In the genomic region with DNA sequence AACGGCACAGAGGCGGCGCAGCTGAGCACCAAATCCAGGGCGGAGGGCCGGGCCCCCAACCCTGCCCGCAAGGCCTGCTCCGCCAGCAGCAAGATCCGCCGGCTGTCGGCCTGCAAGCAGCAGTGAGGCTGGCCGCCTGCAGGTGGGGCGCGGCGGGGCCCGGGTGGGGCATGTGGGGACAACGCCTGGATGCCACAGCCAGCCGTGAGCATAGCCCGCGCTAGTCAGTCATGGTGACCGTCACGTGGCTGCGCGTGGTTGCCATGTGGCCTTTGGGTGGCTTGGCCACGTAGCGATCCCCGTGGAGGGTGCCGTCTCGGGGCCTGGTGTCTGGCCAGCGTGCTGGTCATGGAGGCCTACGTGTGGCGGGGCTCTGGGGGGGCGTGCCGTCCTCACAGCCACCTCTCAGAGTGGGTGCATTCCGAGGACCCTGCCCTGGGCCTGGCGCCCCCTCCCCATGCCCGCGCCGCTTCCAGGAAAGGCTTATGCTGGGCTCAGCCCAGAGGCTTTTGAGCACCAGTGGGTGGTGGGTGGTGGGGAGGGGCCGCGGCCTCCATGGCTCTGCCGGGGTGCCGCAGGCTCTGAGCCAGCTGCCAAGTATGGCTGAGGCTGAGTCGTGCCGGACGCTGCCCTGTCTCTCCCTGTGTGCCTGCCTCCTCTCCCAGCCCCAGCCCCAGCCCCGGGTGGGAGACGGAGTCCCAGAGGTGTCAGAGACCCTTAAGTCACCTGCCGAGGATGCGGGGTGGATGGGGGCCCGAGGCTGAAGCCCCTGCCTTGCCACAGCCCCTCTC, we compare ENCODE assay signal across 25 cellular contexts. TPM values are rescaled to one million over a fixed set of nuclear protein-coding genes. Genes with fewer than 3 reads are reported as not detected.
DNase-seq lines count a peak whose midpoint lies in the region; ATAC-seq, FAIRE-seq and TF ChIP-seq lines count a peak whose summit lies in the region.
"Had no signal": no experiment of that assay in that cellular context is flagged by ENCODE, and none has a peak within 500 bp of the region (broad histone marks: within the 10 kb centered on the region; RNA-seq: fewer than 3 reads in every experiment).

No MANE protein-coding gene starts in this region.

- H3K9me3 ChIP-seq in HepG2 (ENCODE audit: low read length) (no peaks in the 10 kb centered on the region), right lobe of liver (no peaks in the 10 kb centered on the region), endodermal cell (ENCODE audit: control insufficient read depth, low read length) (no peaks in the 10 kb centered on the region)
- H3K9me3 ChIP-seq in CD4-positive, alpha-beta T cell (ENCODE audit: control insufficient read depth, low read length), result no peaks in the 10 kb centered on the region
- H3K9me3 ChIP-seq: BE2C, HAP-1, SJSA1 had no signal

- no CpG with 5 or more reads among the region's 50 CpGs for WGBS in HepG2 (ENCODE audit: low lambda C conversion rate)
- WGBS in right lobe of liver (ENCODE audit: insufficient coverage, low coverage, low lambda C conversion rate, missing lambda C conversion rate), result no CpG with 5 or more reads among the region's 50 CpGs
- WGBS in endodermal cell (ENCODE audit: insufficient coverage in 1 of 2, insufficient read length in 1 of 2), 2 experiments, result 97% methylated on average over 36 to 50 of the region's 50 CpGs

- H3K27me3 ChIP-seq in HepG2 (ENCODE audit: control insufficient read depth in 1 of 2, insufficient read depth in 2 of 2, low read length in 2 of 2) (no peaks in the 10 kb centered on the region), right lobe of liver (no peaks in the 10 kb centered on the region), endodermal cell (ENCODE audit: control insufficient read depth, insufficient read depth, low read length, poor library complexity, severe bottlenecking) (no peaks in the 10 kb centered on the region)
- H3K27me3 ChIP-seq in CD4-positive, alpha-beta T cell (ENCODE audit: control insufficient read depth, insufficient read depth, low read length), result no peaks in the 10 kb centered on the region
- H3K27me3 ChIP-seq: BE2C, SJSA1 had no signal

- H3K9me3 Mint-ChIP-seq in endodermal cell, result no peaks in the 10 kb centered on the region
- no peaks in the 10 kb centered on the region for H3K9me3 Mint-ChIP-seq in CD4-positive, alpha-beta T cell

- in situ Hi-C loops in HepG2 (cut with HindIII; ENCODE audit: extremely low pct_ligation_motif_present, low pct_unique_long_range_greater_than_20kb), result no loop called here

- H2AFZ ChIP-seq in HepG2 (ENCODE audit: low read length), result no peak overlapping the region

- no peak for TF ChIP-seq CTCF in HepG2 (CRISPR knock-in tag; IDR thresholded peaks at IDR 0.05)
- no peak for TF ChIP-seq CTCF in right lobe of liver (IDR thresholded peaks at IDR 0.05)
- peak; percentile 16 for TF ChIP-seq CTCF in endodermal cell (conservative IDR thresholded peaks at IDR 0.05)
- no peak for TF ChIP-seq CTCF in CD4-positive, alpha-beta T cell (IDR thresholded peaks at IDR 0.05)

- BruUV-seq in HepG2 (replicated peaks; lab: Mats Ljungman, UMichigan), result no TSS peak

- peaks cover 13% of the 10 kb centered on the region for H3K36me3 Mint-ChIP-seq in endodermal cell (ENCODE audit: low read depth)
- peaks cover 7% of the 10 kb centered on the region for H3K36me3 Mint-ChIP-seq in CD4-positive, alpha-beta T cell (ENCODE audit: low read depth)

- H3K4me1 ChIP-seq in HepG2 (ENCODE audit: insufficient read depth, low read length) (peaks cover 10% of the 10 kb centered on the region), right lobe of liver (no peaks in the 10 kb centered on the region), endodermal cell (ENCODE audit: control insufficient read depth, insufficient read depth, low read length) (no peaks in the 10 kb centered on the region)
- H3K4me1 ChIP-seq: HAP-1 had no signal

- TF ChIP-seq POLR2A in HepG2 (IDR thresholded peaks at IDR 0.05; ENCODE audit: insufficient read depth in 1 of 2, low read depth in 2 of 2, low read length in 2 of 2) (no peak), right lobe of liver (IDR thresholded peaks at IDR 0.05) (no peak)

- no peak for FAIRE-seq in HepG2 (lab: Jason Lieb, UNC)
- FAIRE-seq: GM18507 had no signal

- no peak for TF ChIP-seq RAD21 in HepG2 (CRISPR knock-in tag; IDR thresholded peaks at IDR 0.05)

- H3K9ac ChIP-seq in HepG2 (ENCODE audit: insufficient read depth, low read depth, low read length), result no peak overlapping the region
- no peak overlapping the region for H3K9ac ChIP-seq in endodermal cell (ENCODE audit: extremely low read depth, low read length, poor library complexity, severe bottlenecking)

- H3K36me3 ChIP-seq in HepG2 (replicated peaks in 1 of 2; ENCODE audit: control insufficient read depth in 1 of 2, insufficient read depth in 2 of 2, low read length in 2 of 2) (peaks cover 12 to 15% of the 10 kb centered on the region in 2 experiments; a peak in 3 of 5 replicates), right lobe of liver (peaks cover 0 to 27% (median 12%) of the 10 kb centered on the region in 4 donors), endodermal cell (ENCODE audit: control insufficient read depth, insufficient read depth, low read length) (peaks cover 5% of the 10 kb centered on the region)

- no peak for DNase-seq in HepG2 (ENCODE audit: low spot score)
- no peak for DNase-seq in right lobe of liver
- peak; percentile 83 for DNase-seq in SW480 (ENCODE audit: low spot score)
- DNase-seq in endodermal cell, result peak; percentile 66
- no peak for DNase-seq in CD4-positive, alpha-beta T cell
- no peak for DNase-seq in NCI-H187 treated with DMSO at 0.1 percent for 48 hours (lab: John Stamatoyannopoulos, UW)
- DNase-seq in SKM-1 (lab: John Stamatoyannopoulos, UW; ENCODE audit: unreplicated experiment), result no peak
- DNase-seq: 8988T; ACHN; BE2C; KBM-7; NCI-H1105 treated with DMSO at 0.1 percent for 48 hours; NCI-H146; NCI-H2029; NCI-H446; NCI-H524 treated with DMSO at 0.1 percent for 48 hours; NCI-H82; NK-92 treated with Interleukin-12 subunit alpha and Interleukin-12 subunit beta, amount 100 ng/mL, for 24 hours; PC-3; Right ventricle myocardium superior had no signal

- no peak overlapping the region for H3K4me2 ChIP-seq in HepG2 (ENCODE audit: low read depth, low read length)

- no peaks in the 10 kb centered on the region for H3K79me2 ChIP-seq in HepG2 (ENCODE audit: insufficient read depth, low read length)

- intact Hi-C loops in HepG2 (cut with micrococcal nuclease; ENCODE audit: unreplicated experiment) (no loop called here), right lobe of liver (cut with DNase I) (no loop called here)
- intact Hi-C loops in CD4-positive, alpha-beta T cell (cut with DNase I, micrococcal nuclease), result no loop called here

- H3K4me3 Mint-ChIP-seq in endodermal cell, result no peak overlapping the region
- no peak overlapping the region for H3K4me3 Mint-ChIP-seq in CD4-positive, alpha-beta T cell
- H3K4me3 Mint-ChIP-seq: CD14-positive monocyte had no signal

- H3K27ac ChIP-seq in HepG2 (ENCODE audit: extremely low read length, insufficient read depth, low read length), result no peak overlapping the region
- no peak overlapping the region for H3K27ac ChIP-seq in right lobe of liver
- H3K27ac ChIP-seq in endodermal cell (ENCODE audit: low read depth, low read length), result no peak overlapping the region
- no peak overlapping the region for H3K27ac ChIP-seq in CD4-positive, alpha-beta T cell (ENCODE audit: low read depth, low read length)
- H3K27ac ChIP-seq: SJSA1 had no signal

- no peaks in the 10 kb centered on the region for H3K4me1 Mint-ChIP-seq in endodermal cell
- H3K4me1 Mint-ChIP-seq in CD4-positive, alpha-beta T cell (ENCODE audit: low read depth), result no peaks in the 10 kb centered on the region
- H3K4me1 Mint-ChIP-seq: CD14-positive monocyte had no signal

- H3K27me3 Mint-ChIP-seq in endodermal cell (ENCODE audit: insufficient read depth), result no peaks in the 10 kb centered on the region
- no peaks in the 10 kb centered on the region for H3K27me3 Mint-ChIP-seq in CD4-positive, alpha-beta T cell

- POLR2A ChIA-PET in HepG2 (lab: Yijun Ruan, JAX), result no interaction called here
- POLR2A ChIA-PET in CD4-positive, alpha-beta T cell (lab: Charles Lee), result no interaction called here

- no peaks in the 10 kb centered on the region for H4K20me1 ChIP-seq in HepG2 (ENCODE audit: insufficient read depth, low read length)

- ATAC-seq in HepG2, result no peak; the same call in 2 of the 3 replicates
- no peak for ATAC-seq in right lobe of liver
- ATAC-seq in HG02840 (IDR thresholded peaks at IDR 0.05; ENCODE audit: low FRiP score, unreplicated experiment), result no peak
- no peak for ATAC-seq in CD4-positive, alpha-beta T cell (ENCODE audit: poor library complexity)
- ATAC-seq: PC-3 had no signal

- TF ChIP-seq EP300 in HepG2 (IDR thresholded peaks at IDR 0.05; ENCODE audit: low read depth in 2 of 2, low read length in 2 of 2) (no peak), HepG2 (CRISPR knock-in tag; IDR thresholded peaks at IDR 0.05; ENCODE audit: borderline replicate concordance) (no peak)

- H3K4me3 ChIP-seq in HepG2 (replicated peaks in 1 of 3; ENCODE audit: insufficient read depth in 1 of 3, low read depth in 2 of 3, low read length in 3 of 3) (no peak overlapping the region), right lobe of liver (no peak overlapping the region), endodermal cell (ENCODE audit: low read length) (no peak overlapping the region)
- H3K4me3 ChIP-seq: HAP-1, SJSA1 had no signal

- CTCF ChIA-PET in HepG2 (lab: Yijun Ruan, JAX; ENCODE audit: low intra/inter-chr PET ratio, low total read pairs), result no interaction called here
- CTCF ChIA-PET in CD4-positive, alpha-beta T cell (lab: Charles Lee), result no interaction called here

- H3K27ac Mint-ChIP-seq in endodermal cell, result no peak overlapping the region
- H3K27ac Mint-ChIP-seq in CD4-positive, alpha-beta T cell, result no peak overlapping the region
- H3K27ac Mint-ChIP-seq: CD14-positive monocyte had no signal

RNA-seq across cellular contexts. Expression of gene CBARP, which starts 11.1 kb away (rescaled TPM):
- total RNA-seq in HepG2 (2016; rRNA removed; fragmentation: Illumina TruSeq; extraction: Trizol) (0.27 and 1.2 TPM in 2 replicates), right lobe of liver (under 1 TPM; 0.15 to 0.62 (median 0.31) TPM), endodermal cell (10 to 100 TPM; 21.5 to 28.5 TPM)
- 1.1 and 1.3 TPM in 2 replicates for total RNA-seq in HepG2 (2016; cell fraction: cytosol; rRNA removed; fragmentation: Illumina TruSeq; extraction: Trizol; ENCODE audit: low read depth)
- 0.82 and 1.8 TPM in 2 replicates for total RNA-seq in HepG2 (2016; cell fraction: insoluble cytoplasmic fraction; rRNA removed; fragmentation: Illumina TruSeq; extraction: Trizol)
- 1.1 and 1.8 TPM in 2 replicates for total RNA-seq in HepG2 (2016; cell fraction: membrane; rRNA removed; fragmentation: Illumina TruSeq; extraction: Trizol)
- total RNA-seq in HepG2 (2016; cell fraction: nucleus; rRNA removed; fragmentation: Illumina TruSeq; extraction: Trizol), result 0.88 and 1.8 TPM in 2 replicates
- polyA plus RNA-seq in HepG2 (2011; rRNA removed), result 1.4 and 2.8 TPM in 2 replicates
- polyA plus RNA-seq in HepG2 (2011; cell fraction: cytosol; rRNA removed), result 1.0 and 2.2 TPM in 2 replicates
- polyA plus RNA-seq in HepG2 (2011; cell fraction: nucleus; rRNA removed), result 12.5 TPM in 2 replicates
- 1.1 and 1.9 TPM in 2 replicates for polyA plus RNA-seq in HepG2 (2012)
- 0.58 and 0.73 TPM in 2 replicates for polyA plus RNA-seq in HepG2 (2016; cell fraction: cytosol; fragmentation: Illumina TruSeq; extraction: Trizol; ENCODE audit: low read depth)
- polyA plus RNA-seq in HepG2 (2016; cell fraction: insoluble cytoplasmic fraction; fragmentation: Illumina TruSeq; extraction: Trizol; ENCODE audit: low read depth), result 0.82 and 1.5 TPM in 2 replicates
- 2.0 and 2.4 TPM in 2 replicates for polyA plus RNA-seq in HepG2 (2016; cell fraction: membrane; fragmentation: Illumina TruSeq; extraction: Trizol; ENCODE audit: low read depth)
- 6.5 and 7.2 TPM in 2 replicates for polyA plus RNA-seq in HepG2 (2016; cell fraction: nucleus; fragmentation: Illumina TruSeq; extraction: Trizol; ENCODE audit: insufficient read depth, low read depth)
- 0.21 and 2.3 TPM in 2 replicates for polyA minus RNA-seq in HepG2 (2011; rRNA and poly(A)+ RNA removed; ENCODE audit: low replicate concordance)
- polyA minus RNA-seq in HepG2 (2011; cell fraction: cytosol; rRNA and poly(A)+ RNA removed), result 1.3 and 1.7 TPM in 2 replicates
- polyA minus RNA-seq in HepG2 (2011; cell fraction: nucleus; rRNA and poly(A)+ RNA removed), result 0.90 and 2.0 TPM in 2 replicates
- 26.4 TPM for polyA plus RNA-seq in endodermal cell (2013, experiment 1 of 2)
- 19.3 TPM for polyA plus RNA-seq in endodermal cell (2013, experiment 2 of 2)
- total RNA-seq in CD4-positive, alpha-beta T cell, result under 1 TPM in 1 of 2 experiments, not detected in 1; 0.22 TPM
- polyA plus RNA-seq: CD14-positive monocyte had no signal

RNA-seq across cellular contexts. Expression of gene ATP5F1D, which starts 14.8 kb away (rescaled TPM):
- total RNA-seq in HepG2 (2016; rRNA removed; fragmentation: Illumina TruSeq; extraction: Trizol), result 78.7 and 88.0 TPM in 2 replicates
- total RNA-seq in HepG2 (2016; cell fraction: cytosol; rRNA removed; fragmentation: Illumina TruSeq; extraction: Trizol; ENCODE audit: low read depth), result 72.7 and 79.4 TPM in 2 replicates
- 80.1 and 93.1 TPM in 2 replicates for total RNA-seq in HepG2 (2016; cell fraction: insoluble cytoplasmic fraction; rRNA removed; fragmentation: Illumina TruSeq; extraction: Trizol)
- total RNA-seq in HepG2 (2016; cell fraction: membrane; rRNA removed; fragmentation: Illumina TruSeq; extraction: Trizol), result 72.8 and 84.2 TPM in 2 replicates
- total RNA-seq in HepG2 (2016; cell fraction: nucleus; rRNA removed; fragmentation: Illumina TruSeq; extraction: Trizol), result 40.6 and 53.8 TPM in 2 replicates
- polyA plus RNA-seq in HepG2 (2011; rRNA removed), result 39.4 and 49.3 TPM in 2 replicates
- 61.0 and 112 TPM in 2 replicates for polyA plus RNA-seq in HepG2 (2011; cell fraction: cytosol; rRNA removed)
- polyA plus RNA-seq in HepG2 (2011; cell fraction: nucleus; rRNA removed), result 105 and 111 TPM in 2 replicates
- polyA plus RNA-seq in HepG2 (2012), result 67.0 and 70.9 TPM in 2 replicates
- 126 and 135 TPM in 2 replicates for polyA plus RNA-seq in HepG2 (2016; cell fraction: cytosol; fragmentation: Illumina TruSeq; extraction: Trizol; ENCODE audit: low read depth)
- polyA plus RNA-seq in HepG2 (2016; cell fraction: insoluble cytoplasmic fraction; fragmentation: Illumina TruSeq; extraction: Trizol; ENCODE audit: low read depth), result 131 and 155 TPM in 2 replicates
- 112 and 121 TPM in 2 replicates for polyA plus RNA-seq in HepG2 (2016; cell fraction: membrane; fragmentation: Illumina TruSeq; extraction: Trizol; ENCODE audit: low read depth)
- polyA plus RNA-seq in HepG2 (2016; cell fraction: nucleus; fragmentation: Illumina TruSeq; extraction: Trizol; ENCODE audit: insufficient read depth, low read depth), result 129 and 134 TPM in 2 replicates
- polyA minus RNA-seq in HepG2 (2011; rRNA and poly(A)+ RNA removed; ENCODE audit: low replicate concordance), result 60.5 and 86.6 TPM in 2 replicates
- polyA minus RNA-seq in HepG2 (2011; cell fraction: cytosol; rRNA and poly(A)+ RNA removed), result 53.6 and 68.0 TPM in 2 replicates
- 14.7 and 18.9 TPM in 2 replicates for polyA minus RNA-seq in HepG2 (2011; cell fraction: nucleus; rRNA and poly(A)+ RNA removed)
- total RNA-seq in right lobe of liver, result 100 to 1,000 TPM in 5 of 6 experiments, 10 to 100 TPM in 1; 98.1 to 240 (median 137) TPM
- total RNA-seq in endodermal cell, result 100 to 1,000 TPM; 144 to 159 TPM
- polyA plus RNA-seq in endodermal cell (2013, experiment 1 of 2), result 108 TPM
- 96.0 TPM for polyA plus RNA-seq in endodermal cell (2013, experiment 2 of 2)
- total RNA-seq in CD4-positive, alpha-beta T cell, result 10 to 100 TPM; 77.6 to 92.6 TPM

RNA-seq across cellular contexts. Expression of gene STK11, which starts 21.1 kb away (rescaled TPM):
- 28.4 and 43.6 TPM in 2 replicates for total RNA-seq in HepG2 (2016; rRNA removed; fragmentation: Illumina TruSeq; extraction: Trizol)
- 18.3 and 20.2 TPM in 2 replicates for total RNA-seq in HepG2 (2016; cell fraction: cytosol; rRNA removed; fragmentation: Illumina TruSeq; extraction: Trizol; ENCODE audit: low read depth)
- 23.3 and 42.4 TPM in 2 replicates for total RNA-seq in HepG2 (2016; cell fraction: insoluble cytoplasmic fraction; rRNA removed; fragmentation: Illumina TruSeq; extraction: Trizol)
- 47.5 and 49.4 TPM in 2 replicates for total RNA-seq in HepG2 (2016; cell fraction: membrane; rRNA removed; fragmentation: Illumina TruSeq; extraction: Trizol)
- total RNA-seq in HepG2 (2016; cell fraction: nucleus; rRNA removed; fragmentation: Illumina TruSeq; extraction: Trizol), result 33.1 and 35.0 TPM in 2 replicates
- polyA plus RNA-seq in HepG2 (2011; rRNA removed), result 27.5 and 40.8 TPM in 2 replicates
- 31.3 and 45.7 TPM in 2 replicates for polyA plus RNA-seq in HepG2 (2011; cell fraction: cytosol; rRNA removed)
- polyA plus RNA-seq in HepG2 (2011; cell fraction: nucleus; rRNA removed), result 143 and 178 TPM in 2 replicates
- 38.3 and 41.3 TPM in 2 replicates for polyA plus RNA-seq in HepG2 (2012)
- 12.4 and 14.0 TPM in 2 replicates for polyA plus RNA-seq in HepG2 (2016; cell fraction: cytosol; fragmentation: Illumina TruSeq; extraction: Trizol; ENCODE audit: low read depth)
- polyA plus RNA-seq in HepG2 (2016; cell fraction: insoluble cytoplasmic fraction; fragmentation: Illumina TruSeq; extraction: Trizol; ENCODE audit: low read depth), result 24.8 and 28.5 TPM in 2 replicates
- 31.5 and 34.3 TPM in 2 replicates for polyA plus RNA-seq in HepG2 (2016; cell fraction: membrane; fragmentation: Illumina TruSeq; extraction: Trizol; ENCODE audit: low read depth)
- polyA plus RNA-seq in HepG2 (2016; cell fraction: nucleus; fragmentation: Illumina TruSeq; extraction: Trizol; ENCODE audit: insufficient read depth, low read depth), result 76.9 and 78.9 TPM in 2 replicates
- polyA minus RNA-seq in HepG2 (2011; rRNA and poly(A)+ RNA removed; ENCODE audit: low replicate concordance), result 2.2 and 54.9 TPM in 2 replicates
- 24.1 and 27.3 TPM in 2 replicates for polyA minus RNA-seq in HepG2 (2011; cell fraction: cytosol; rRNA and poly(A)+ RNA removed)
- polyA minus RNA-seq in HepG2 (2011; cell fraction: nucleus; rRNA and poly(A)+ RNA removed), result 21.8 and 30.2 TPM in 2 replicates
- total RNA-seq in right lobe of liver, result 10 to 100 TPM; 23.8 to 34.0 (median 29.5) TPM
- 10 to 100 TPM; 78.8 to 81.4 TPM for total RNA-seq in endodermal cell
- polyA plus RNA-seq in endodermal cell (2013, experiment 1 of 2), result 44.7 TPM
- 46.8 TPM for polyA plus RNA-seq in endodermal cell (2013, experiment 2 of 2)
- 10 to 100 TPM; 49.7 to 53.0 TPM for total RNA-seq in CD4-positive, alpha-beta T cell

RNA-seq across cellular contexts. Expression of gene MIDN, which starts 21.7 kb away (rescaled TPM):
- total RNA-seq in HepG2 (2016; rRNA removed; fragmentation: Illumina TruSeq; extraction: Trizol) (8.4 and 10.7 TPM in 2 replicates), right lobe of liver (10 to 100 TPM; 22.3 to 55.1 (median 29.3) TPM), endodermal cell (100 to 1,000 TPM; 183 to 185 TPM)
- 6.5 and 7.9 TPM in 2 replicates for total RNA-seq in HepG2 (2016; cell fraction: cytosol; rRNA removed; fragmentation: Illumina TruSeq; extraction: Trizol; ENCODE audit: low read depth)
- 8.9 and 11.0 TPM in 2 replicates for total RNA-seq in HepG2 (2016; cell fraction: insoluble cytoplasmic fraction; rRNA removed; fragmentation: Illumina TruSeq; extraction: Trizol)
- total RNA-seq in HepG2 (2016; cell fraction: membrane; rRNA removed; fragmentation: Illumina TruSeq; extraction: Trizol), result 14.1 and 14.8 TPM in 2 replicates
- total RNA-seq in HepG2 (2016; cell fraction: nucleus; rRNA removed; fragmentation: Illumina TruSeq; extraction: Trizol), result 17.3 and 19.0 TPM in 2 replicates
- polyA plus RNA-seq in HepG2 (2011; rRNA removed), result 18.0 and 19.6 TPM in 2 replicates
- polyA plus RNA-seq in HepG2 (2011; cell fraction: cytosol; rRNA removed), result 14.8 and 17.8 TPM in 2 replicates
- polyA plus RNA-seq in HepG2 (2011; cell fraction: nucleus; rRNA removed), result 116 and 135 TPM in 2 replicates
- 27.5 and 28.1 TPM in 2 replicates for polyA plus RNA-seq in HepG2 (2012)
- polyA plus RNA-seq in HepG2 (2016; cell fraction: cytosol; fragmentation: Illumina TruSeq; extraction: Trizol; ENCODE audit: low read depth), result 2.7 and 3.3 TPM in 2 replicates
- 30.9 and 43.0 TPM in 2 replicates for polyA plus RNA-seq in HepG2 (2016; cell fraction: insoluble cytoplasmic fraction; fragmentation: Illumina TruSeq; extraction: Trizol; ENCODE audit: low read depth)
- polyA plus RNA-seq in HepG2 (2016; cell fraction: membrane; fragmentation: Illumina TruSeq; extraction: Trizol; ENCODE audit: low read depth), result 10.2 and 10.3 TPM in 2 replicates
- polyA plus RNA-seq in HepG2 (2016; cell fraction: nucleus; fragmentation: Illumina TruSeq; extraction: Trizol; ENCODE audit: insufficient read depth, low read depth), result 76.5 and 77.9 TPM in 2 replicates
- 14.0 and 39.5 TPM in 2 replicates for polyA minus RNA-seq in HepG2 (2011; rRNA and poly(A)+ RNA removed; ENCODE audit: low replicate concordance)
- polyA minus RNA-seq in HepG2 (2011; cell fraction: cytosol; rRNA and poly(A)+ RNA removed), result 42.7 and 47.0 TPM in 2 replicates
- 36.8 and 48.0 TPM in 2 replicates for polyA minus RNA-seq in HepG2 (2011; cell fraction: nucleus; rRNA and poly(A)+ RNA removed)
- polyA plus RNA-seq in endodermal cell (2013, experiment 1 of 2), result 126 TPM
- 115 TPM for polyA plus RNA-seq in endodermal cell (2013, experiment 2 of 2)
- 100 to 1,000 TPM; 214 to 228 TPM for total RNA-seq in CD4-positive, alpha-beta T cell

RNA-seq across cellular contexts. Expression of gene CIRBP, which starts 42.4 kb away (rescaled TPM):
- total RNA-seq in HepG2 (2016; rRNA removed; fragmentation: Illumina TruSeq; extraction: Trizol), result 133 and 135 TPM in 2 replicates
- 96.6 and 116 TPM in 2 replicates for total RNA-seq in HepG2 (2016; cell fraction: cytosol; rRNA removed; fragmentation: Illumina TruSeq; extraction: Trizol; ENCODE audit: low read depth)
- 122 and 153 TPM in 2 replicates for total RNA-seq in HepG2 (2016; cell fraction: insoluble cytoplasmic fraction; rRNA removed; fragmentation: Illumina TruSeq; extraction: Trizol)
- 83.7 and 88.2 TPM in 2 replicates for total RNA-seq in HepG2 (2016; cell fraction: membrane; rRNA removed; fragmentation: Illumina TruSeq; extraction: Trizol)
- 100 and 108 TPM in 2 replicates for total RNA-seq in HepG2 (2016; cell fraction: nucleus; rRNA removed; fragmentation: Illumina TruSeq; extraction: Trizol)
- 140 and 177 TPM in 2 replicates for polyA plus RNA-seq in HepG2 (2011; rRNA removed)
- 120 and 152 TPM in 2 replicates for polyA plus RNA-seq in HepG2 (2011; cell fraction: cytosol; rRNA removed)
- polyA plus RNA-seq in HepG2 (2011; cell fraction: nucleus; rRNA removed), result 887 and 1,037 TPM in 2 replicates
- polyA plus RNA-seq in HepG2 (2012), result 154 and 221 TPM in 2 replicates
- 39.2 and 45.5 TPM in 2 replicates for polyA plus RNA-seq in HepG2 (2016; cell fraction: cytosol; fragmentation: Illumina TruSeq; extraction: Trizol; ENCODE audit: low read depth)
- 156 and 182 TPM in 2 replicates for polyA plus RNA-seq in HepG2 (2016; cell fraction: insoluble cytoplasmic fraction; fragmentation: Illumina TruSeq; extraction: Trizol; ENCODE audit: low read depth)
- 63.6 and 72.0 TPM in 2 replicates for polyA plus RNA-seq in HepG2 (2016; cell fraction: membrane; fragmentation: Illumina TruSeq; extraction: Trizol; ENCODE audit: low read depth)
- 293 and 318 TPM in 2 replicates for polyA plus RNA-seq in HepG2 (2016; cell fraction: nucleus; fragmentation: Illumina TruSeq; extraction: Trizol; ENCODE audit: insufficient read depth, low read depth)
- 38.8 and 49.7 TPM in 2 replicates for polyA minus RNA-seq in HepG2 (2011; rRNA and poly(A)+ RNA removed; ENCODE audit: low replicate concordance)
- 32.8 and 38.9 TPM in 2 replicates for polyA minus RNA-seq in HepG2 (2011; cell fraction: cytosol; rRNA and poly(A)+ RNA removed)
- polyA minus RNA-seq in HepG2 (2011; cell fraction: nucleus; rRNA and poly(A)+ RNA removed), result 106 and 131 TPM in 2 replicates
- 100 to 1,000 TPM in 2 of 6 experiments, 10 to 100 TPM in 4; 69.2 to 111 (median 89.5) TPM for total RNA-seq in right lobe of liver
- 100 to 1,000 TPM; 282 to 301 TPM for total RNA-seq in endodermal cell
- polyA plus RNA-seq in endodermal cell (2013, experiment 1 of 2), result 403 TPM
- 310 TPM for polyA plus RNA-seq in endodermal cell (2013, experiment 2 of 2)
- 100 to 1,000 TPM; 614 to 628 TPM for total RNA-seq in CD4-positive, alpha-beta T cell

Comparison
In these comparisons a context has a peak if more than half of its experiments do, and no peak if none do; other contexts are left out.
1. DNase-seq: peak in SW480 (single experiment) and endodermal cell (single experiment); none in HepG2 (single experiment), right lobe of liver (0 of 3), CD4-positive, alpha-beta T cell (0 of 10), NCI-H187 treated with DMSO at 0.1 percent for 48 hours (single experiment) and SKM-1 (single experiment).
2. RNA of gene CBARP, which starts 11.1 kb away (total RNA-seq): 21.5 to 28.5 TPM in endodermal cell; 0.27 to 1.8 TPM in HepG2, 0.15 to 0.62 TPM in right lobe of liver and 0.22 TPM in CD4-positive, alpha-beta T cell; every median in the first group is over 4 times any median in the second.